ENCODE assay signal across 16 cellular contexts in genomic region chr5:181282874-181283273, GRCh38. TPM values are rescaled to one million over a fixed set of nuclear protein-coding genes. Genes with fewer than 3 reads are reported as not detected.
A peak's percentile ranks its signal among the peaks of the same experiment; 100 is the strongest.
DNase-seq lines count a peak whose midpoint lies in the region; ATAC-seq, FAIRE-seq and TF ChIP-seq lines count a peak whose summit lies in the region.
"Had no signal": no experiment of that assay in that cellular context is flagged by ENCODE, and none has a peak within 500 bp of the region (broad histone marks: within the 10 kb centered on the region; RNA-seq: fewer than 3 reads in every experiment).

No MANE protein-coding gene starts in this region.

- in situ Hi-C loops in K562 (cut with MboI) = no loop called here

- no peak overlapping the region for H2BK5ac ChIP-seq in neuronal stem cell (ENCODE audit: low read length)

- no peak overlapping the region for H3K27ac Mint-ChIP-seq in activated CD4-positive, alpha-beta T cell treated with anti-CD3 and anti-CD28 coated beads, Interleukin-2, amount 10 ng/mL, durations not matched to agents 24 days and 14 days
- H3K27ac Mint-ChIP-seq in activated CD4-positive, alpha-beta T cell treated with anti-CD3 and anti-CD28 coated beads, Interleukin-2, amount 10 ng/mL, durations not matched to agents 7 days and 5 days = no peak overlapping the region
- no peak overlapping the region for H3K27ac Mint-ChIP-seq in type B pancreatic cell
- H3K27ac Mint-ChIP-seq: CD14-positive monocyte; CD8-positive, alpha-beta T cell; IgD-negative memory B cell had no signal

- H4K91ac ChIP-seq in neuronal stem cell (ENCODE audit: low read depth, low read length, poor library complexity) = no peak overlapping the region

- H3K9me3 Mint-ChIP-seq in activated CD4-positive, alpha-beta T cell treated with anti-CD3 and anti-CD28 coated beads, Interleukin-2, amount 10 ng/mL, durations not matched to agents 24 days and 14 days = no peaks in the 10 kb centered on the region
- no peaks in the 10 kb centered on the region for H3K9me3 Mint-ChIP-seq in activated CD4-positive, alpha-beta T cell treated with anti-CD3 and anti-CD28 coated beads, Interleukin-2, amount 10 ng/mL, durations not matched to agents 7 days and 5 days
- H3K9me3 Mint-ChIP-seq in type B pancreatic cell = no peaks in the 10 kb centered on the region
- H3K9me3 Mint-ChIP-seq: CD8-positive, alpha-beta T cell; IgD-negative memory B cell had no signal

- CTCF ChIA-PET in activated CD4-positive, alpha-beta T cell treated with anti-CD3 and anti-CD28 coated beads, Interleukin-2, amount 10 ng/mL, durations not matched to agents 7 days and 5 days (lab: Charles Lee) = no interaction called here
- CTCF ChIA-PET in K562 (lab: Yijun Ruan, JAX; ENCODE audit: low intra/inter-chr PET ratio) = no interaction called here

- H3K9me3 ChIP-seq in K562 (replicated peaks; ENCODE audit: control insufficient read depth, insufficient read depth, low read depth, low read length) (no peaks in the 10 kb centered on the region), neuronal stem cell (replicated peaks in 1 of 2; ENCODE audit: control insufficient read depth in 2 of 2, insufficient read depth in 1 of 2, low read depth in 1 of 2, low read length in 2 of 2) (no peaks in the 10 kb centered on the region)
- H3K9me3 ChIP-seq: Caco-2 had no signal

- H3K4me1 Mint-ChIP-seq in activated CD4-positive, alpha-beta T cell treated with anti-CD3 and anti-CD28 coated beads, Interleukin-2, amount 10 ng/mL, durations not matched to agents 24 days and 14 days = no peaks in the 10 kb centered on the region
- H3K4me1 Mint-ChIP-seq in activated CD4-positive, alpha-beta T cell treated with anti-CD3 and anti-CD28 coated beads, Interleukin-2, amount 10 ng/mL, durations not matched to agents 7 days and 5 days = no peaks in the 10 kb centered on the region
- H3K4me1 Mint-ChIP-seq in type B pancreatic cell (ENCODE audit: unreplicated experiment) = peaks cover 7% of the 10 kb centered on the region
- H3K4me1 Mint-ChIP-seq: CD14-positive monocyte had no signal

- no peak for FAIRE-seq in K562 (lab: Jason Lieb, UNC)
- FAIRE-seq: H54 had no signal

- H2AK5ac ChIP-seq in neuronal stem cell (ENCODE audit: low read depth, low read length) = no peak overlapping the region

- TF ChIP-seq RAD21 in K562 (CRISPR knock-in tag; conservative IDR thresholded peaks at IDR 0.05 in 1 of 2, IDR thresholded peaks at IDR 0.05 in 1 of 2) = no peak

- H3K9me1 ChIP-seq in K562 (ENCODE audit: control insufficient read depth, insufficient read depth, low read length) = no peaks in the 10 kb centered on the region

- H3K36me3 ChIP-seq in K562 (ENCODE audit: control insufficient read depth, insufficient read depth, low read length) (peaks cover 46% of the 10 kb centered on the region; the same call in 1 of the 3 replicates), neuronal stem cell (replicated peaks in 1 of 2; ENCODE audit: control insufficient read depth in 2 of 2, insufficient read depth in 2 of 2, low read length in 2 of 2) (peaks cover 10 to 50% of the 10 kb centered on the region in 2 donors)

- no peak overlapping the region for H3K4ac ChIP-seq in neuronal stem cell (ENCODE audit: low read length)

- peaks cover 77% of the 10 kb centered on the region for H3K79me2 ChIP-seq in K562 (ENCODE audit: control insufficient read depth, insufficient read depth, low read length)

- no peak overlapping the region for H2BK15ac ChIP-seq in neuronal stem cell (ENCODE audit: low read length)

- intact Hi-C loops in activated CD4-positive, alpha-beta T cell treated with anti-CD3 and anti-CD28 coated beads, Interleukin-2, amount 10 ng/mL, durations not matched to agents 24 days and 14 days (cut with micrococcal nuclease) = no loop called here
- intact Hi-C loops in K562 (cut with micrococcal nuclease) = no loop called here

- peaks cover 4% of the 10 kb centered on the region for H3K27me3 Mint-ChIP-seq in activated CD4-positive, alpha-beta T cell treated with anti-CD3 and anti-CD28 coated beads, Interleukin-2, amount 10 ng/mL, durations not matched to agents 24 days and 14 days
- no peaks in the 10 kb centered on the region for H3K27me3 Mint-ChIP-seq in activated CD4-positive, alpha-beta T cell treated with anti-CD3 and anti-CD28 coated beads, Interleukin-2, amount 10 ng/mL, durations not matched to agents 7 days and 5 days
- no peaks in the 10 kb centered on the region for H3K27me3 Mint-ChIP-seq in type B pancreatic cell
- H3K27me3 Mint-ChIP-seq: IgD-negative memory B cell had no signal

- ATAC-seq in K562 (no peak), GM18505 (IDR thresholded peaks at IDR 0.05; ENCODE audit: unreplicated experiment) (no peak)
- ATAC-seq: CD8-positive, alpha-beta T cell had no signal

- H3K4me2 ChIP-seq in K562 (ENCODE audit: insufficient read depth, low read length) (no peak overlapping the region), neuronal stem cell (ENCODE audit: insufficient read depth, low read length, poor library complexity, severe bottlenecking) (no peak overlapping the region)

- 92% methylated on average over 7 of the region's 7 CpGs for WGBS in K562 (ENCODE audit: insufficient coverage, low coverage, missing lambda C conversion rate)
- no CpG with 5 or more reads among the region's 7 CpGs for WGBS in neuronal stem cell (ENCODE audit: extremely low coverage in 2 of 2, insufficient read length in 2 of 2, insufficient replicate concordance in 1 of 2), 2 donors

- no peak overlapping the region for H2BK12ac ChIP-seq in neuronal stem cell (ENCODE audit: low read length)

- H3K23ac ChIP-seq in neuronal stem cell (ENCODE audit: low read depth, low read length, poor library complexity) = no peak overlapping the region

- TF ChIP-seq EP300 in K562 (IDR thresholded peaks at IDR 0.05; ENCODE audit: low read length) = no peak

- H3K27ac ChIP-seq in K562 (ENCODE audit: extremely low read depth, low read depth, low read length) = no peak overlapping the region
- H3K27ac ChIP-seq in neuronal stem cell (replicated peaks; ENCODE audit: low read length) = no peak overlapping the region
- H3K27ac ChIP-seq: 22Rv1, GM23248 had no signal

- no peak overlapping the region for H3K4me3 Mint-ChIP-seq in activated CD4-positive, alpha-beta T cell treated with anti-CD3 and anti-CD28 coated beads, Interleukin-2, amount 10 ng/mL, durations not matched to agents 24 days and 14 days
- no peak overlapping the region for H3K4me3 Mint-ChIP-seq in activated CD4-positive, alpha-beta T cell treated with anti-CD3 and anti-CD28 coated beads, Interleukin-2, amount 10 ng/mL, durations not matched to agents 7 days and 5 days
- H3K4me3 Mint-ChIP-seq in type B pancreatic cell = peak overlapping the region; percentile 58
- H3K4me3 Mint-ChIP-seq: CD14-positive monocyte; CD8-positive, alpha-beta T cell; IgD-negative memory B cell had no signal

- H3K27me3 ChIP-seq in K562 (ENCODE audit: control insufficient read depth in 2 of 2, insufficient read depth in 2 of 2, low read length in 2 of 2) (no peaks in the 10 kb centered on the region), neuronal stem cell (ENCODE audit: control insufficient read depth in 3 of 3, insufficient read depth in 3 of 3, low read depth in 1 of 3, low read length in 3 of 3) (no peaks in the 10 kb centered on the region)

- H3K4me1 ChIP-seq in K562 (replicated peaks in 1 of 2; ENCODE audit: control insufficient read depth in 2 of 2, insufficient read depth in 2 of 2, low read length in 2 of 2) (peaks cover 0 to 24% of the 10 kb centered on the region in 2 experiments; a peak in 3 of 5 replicates), neuronal stem cell (ENCODE audit: control insufficient read depth in 2 of 2, insufficient read depth in 1 of 2, low read depth in 1 of 2, low read length in 2 of 2) (peaks cover 2% of the 10 kb centered on the region in 2 donors)
- H3K4me1 ChIP-seq: Caco-2 had no signal

- no peak overlapping the region for H3K4me3 ChIP-seq in K562
- H3K4me3 ChIP-seq in neuronal stem cell (ENCODE audit: low read length in 2 of 2) = no peak overlapping the region
- H3K4me3 ChIP-seq: GM23248 had no signal

- H3K18ac ChIP-seq in neuronal stem cell (ENCODE audit: low read length) = no peak overlapping the region

- no peak for TF ChIP-seq POLR2A in K562 (conservative IDR thresholded peaks at IDR 0.05)
- TF ChIP-seq POLR2A in GM18505 (IDR thresholded peaks at IDR 0.05; ENCODE audit: borderline replicate concordance, extremely low read depth, insufficient read depth, insufficient read length) = no peak

- POLR2A ChIA-PET in activated CD4-positive, alpha-beta T cell treated with anti-CD3 and anti-CD28 coated beads, Interleukin-2, amount 10 ng/mL, durations not matched to agents 7 days and 5 days (lab: Charles Lee) = no interaction called here
- POLR2A ChIA-PET in K562 (lab: Yijun Ruan, JAX) = interaction anchor here (0.6 kb wide), 1 partner anchor 238 kb away, joined by 3 read pairs; no protein-coding TSS in a partner anchor

- no peaks in the 10 kb centered on the region for H3K36me3 Mint-ChIP-seq in activated CD4-positive, alpha-beta T cell treated with anti-CD3 and anti-CD28 coated beads, Interleukin-2, amount 10 ng/mL, durations not matched to agents 24 days and 14 days (ENCODE audit: low read depth)
- no peaks in the 10 kb centered on the region for H3K36me3 Mint-ChIP-seq in activated CD4-positive, alpha-beta T cell treated with anti-CD3 and anti-CD28 coated beads, Interleukin-2, amount 10 ng/mL, durations not matched to agents 7 days and 5 days (ENCODE audit: low read depth)
- no peaks in the 10 kb centered on the region for H3K36me3 Mint-ChIP-seq in type B pancreatic cell
- H3K36me3 Mint-ChIP-seq: CD14-positive monocyte; CD8-positive, alpha-beta T cell; IgD-negative memory B cell had no signal

- no peak overlapping the region for H2BK120ac ChIP-seq in neuronal stem cell (ENCODE audit: low read depth, low read length)

- H3K9ac ChIP-seq in K562 (ENCODE audit: insufficient read depth in 1 of 2, low read depth in 2 of 2, low read length in 2 of 2) (peak overlapping the region in 1 of 2 experiments; percentile 99; a peak in 2 of 4 replicates), neuronal stem cell (ENCODE audit: low read depth, low read length, poor library complexity) (peak overlapping the region; percentile 3)
- H3K9ac ChIP-seq: GM23248 had no signal

- peaks cover 18% of the 10 kb centered on the region for H3K79me1 ChIP-seq in neuronal stem cell (ENCODE audit: low read depth, low read length)

- no peak overlapping the region for H4K8ac ChIP-seq in neuronal stem cell (ENCODE audit: low read depth, low read length)

- H2AFZ ChIP-seq in K562 (ENCODE audit: low read depth, low read length) = no peak overlapping the region
- no peak overlapping the region for H2AFZ ChIP-seq in neuronal stem cell (ENCODE audit: low read length)
- H2AFZ ChIP-seq: GM23248 had no signal

- DNase-seq in activated CD4-positive, alpha-beta T cell treated with anti-CD3 and anti-CD28 coated beads, Interleukin-2, amount 10 ng/mL, durations not matched to agents 24 days and 14 days = peak; percentile 38
- DNase-seq in activated CD4-positive, alpha-beta T cell treated with anti-CD3 and anti-CD28 coated beads, Interleukin-2, amount 10 ng/mL, durations not matched to agents 7 days and 5 days = no peak
- DNase-seq in K562 (ENCODE audit: extremely low read depth in 1 of 4, low spot score in 3 of 4) (no peak), neuronal stem cell (ENCODE audit: low spot score) (no peak), type B pancreatic cell (ENCODE audit: extremely low spot score, unreplicated experiment) (no peak), DMS114 treated with DMSO at 0.1 percent for 48 hours (lab: John Stamatoyannopoulos, UW; ENCODE audit: unreplicated experiment) (no peak)
- DNase-seq: Caco-2; CD8-positive, alpha-beta T cell; DMS53; GF-D8; GM23248 had no signal

- H4K20me1 ChIP-seq in K562 (replicated peaks; ENCODE audit: control insufficient read depth, insufficient read depth, low read length) = peaks cover 5% of the 10 kb centered on the region; the same call in 1 of the 2 replicates

- TF ChIP-seq CTCF in K562 (IDR thresholded peaks at IDR 0.05 in 2 of 3, conservative IDR thresholded peaks at IDR 0.05 in 1 of 3; ENCODE audit: insufficient read depth in 2 of 3, low read depth in 1 of 3, low read length in 3 of 3) = no peak
- no peak for TF ChIP-seq CTCF in type B pancreatic cell (conservative IDR thresholded peaks at IDR 0.05)

- no TSS peak for BruUV-seq in K562 (replicated peaks; lab: Mats Ljungman, UMichigan)

- no peak overlapping the region for H3K14ac ChIP-seq in neuronal stem cell (ENCODE audit: low read length)

RNA-seq across cellular contexts. Expression of gene TRIM52, which starts 21.9 kb away (rescaled TPM):
- total RNA-seq in activated CD4-positive, alpha-beta T cell treated with anti-CD3 and anti-CD28 coated beads, Interleukin-2, amount 10 ng/mL, durations not matched to agents 24 days and 14 days = 15.7 and 16.8 TPM in 2 replicates
- 10 to 100 TPM; 29.6 to 29.9 TPM for total RNA-seq in activated CD4-positive, alpha-beta T cell treated with anti-CD3 and anti-CD28 coated beads, Interleukin-2, amount 10 ng/mL, durations not matched to agents 7 days and 5 days
- total RNA-seq in K562 (2011; cell fraction: chromatin; rRNA removed; ENCODE audit: low replicate concordance) = 34.8 and 81.1 TPM in 2 replicates
- total RNA-seq in K562 (2011; cell fraction: nucleolus; rRNA removed) = 29.7 and 40.4 TPM in 2 replicates
- 48.1 and 60.9 TPM in 2 replicates for total RNA-seq in K562 (2011; cell fraction: nucleoplasm; rRNA removed)
- 6.1 and 6.5 TPM in 2 replicates for total RNA-seq in K562 (2014; rRNA removed)
- total RNA-seq in K562 (2014; rRNA removed; fragmentation: Illumina TruSeq; extraction: Trizol) = 13.5 and 13.9 TPM in 2 replicates
- 10.5 and 12.8 TPM in 2 replicates for total RNA-seq in K562 (2015; rRNA removed; fragmentation: Illumina TruSeq; extraction: Trizol)
- 13.5 and 14.2 TPM in 2 replicates for total RNA-seq in K562 (2021)
- polyA plus RNA-seq in K562 (2011; rRNA removed) = 21.9 and 24.1 TPM in 2 replicates
- polyA plus RNA-seq in K562 (2011; cell fraction: cytosol; rRNA removed) = 5.6 and 11.8 TPM in 2 replicates
- 30.2 and 31.5 TPM in 2 replicates for polyA plus RNA-seq in K562 (2011; cell fraction: nucleus; rRNA removed)
- 12.9 and 20.0 TPM in 2 replicates for polyA plus RNA-seq in K562 (2012)
- 15.8 and 17.2 TPM in 2 replicates for polyA plus RNA-seq in K562 (2014; fragmentation: Illumina TruSeq; extraction: Trizol)
- 1 to 10 TPM; 3.3 to 3.7 TPM for polyA plus RNA-seq in K562 (2014; fragmentation: Nextera tagmentation; extraction: Ambion mirVana)
- 18.0 and 20.0 TPM in 2 replicates for polyA plus RNA-seq in K562 (2014; rRNA removed)
- 17.6 and 20.0 TPM in 2 replicates for polyA minus RNA-seq in K562 (2011; rRNA and poly(A)+ RNA removed)
- polyA minus RNA-seq in K562 (2011; cell fraction: cytosol; rRNA and poly(A)+ RNA removed) = 6.1 and 6.8 TPM in 2 replicates
- 11.4 and 21.9 TPM in 2 replicates for polyA minus RNA-seq in K562 (2011; cell fraction: nucleus; rRNA and poly(A)+ RNA removed)
- polyA plus RNA-seq in neuronal stem cell (2013, experiment 1 of 2) = 4.1 TPM
- 4.4 TPM for polyA plus RNA-seq in neuronal stem cell (2013, experiment 2 of 2)
- total RNA-seq in type B pancreatic cell (ENCODE audit: low replicate concordance) = 10.1 and 14.1 TPM in 2 replicates

RNA-seq across cellular contexts. Expression of gene RACK1, which starts 39.2 kb away (rescaled TPM):
- total RNA-seq in activated CD4-positive, alpha-beta T cell treated with anti-CD3 and anti-CD28 coated beads, Interleukin-2, amount 10 ng/mL, durations not matched to agents 24 days and 14 days = 2,172 and 2,196 TPM in 2 replicates
- total RNA-seq in activated CD4-positive, alpha-beta T cell treated with anti-CD3 and anti-CD28 coated beads, Interleukin-2, amount 10 ng/mL, durations not matched to agents 7 days and 5 days = 1,000 to 10,000 TPM; 1,823 to 2,207 TPM
- total RNA-seq in K562 (2011; cell fraction: chromatin; rRNA removed; ENCODE audit: low replicate concordance) = 854 and 1,455 TPM in 2 replicates
- total RNA-seq in K562 (2011; cell fraction: nucleolus; rRNA removed) = 1,835 and 1,893 TPM in 2 replicates
- 1,718 and 2,743 TPM in 2 replicates for total RNA-seq in K562 (2011; cell fraction: nucleoplasm; rRNA removed)
- 4,051 and 4,420 TPM in 2 replicates for total RNA-seq in K562 (2014; rRNA removed)
- 2,268 and 2,618 TPM in 2 replicates for total RNA-seq in K562 (2014; rRNA removed; fragmentation: Illumina TruSeq; extraction: Trizol)
- 3,776 and 3,843 TPM in 2 replicates for total RNA-seq in K562 (2015; rRNA removed; fragmentation: Illumina TruSeq; extraction: Trizol)
- 2,303 and 2,318 TPM in 2 replicates for total RNA-seq in K562 (2021)
- polyA plus RNA-seq in K562 (2011; rRNA removed) = 3,764 and 5,908 TPM in 2 replicates
- polyA plus RNA-seq in K562 (2011; cell fraction: cytosol; rRNA removed) = 7,594 and 7,810 TPM in 2 replicates
- 2,830 and 3,465 TPM in 2 replicates for polyA plus RNA-seq in K562 (2011; cell fraction: nucleus; rRNA removed)
- 3,329 and 5,405 TPM in 2 replicates for polyA plus RNA-seq in K562 (2012)
- polyA plus RNA-seq in K562 (2014; fragmentation: Illumina TruSeq; extraction: Trizol) = 3,833 and 4,270 TPM in 2 replicates
- polyA plus RNA-seq in K562 (2014; fragmentation: Nextera tagmentation; extraction: Ambion mirVana) = 1,000 to 10,000 TPM; 3,894 to 5,311 TPM
- 3,427 and 3,846 TPM in 2 replicates for polyA plus RNA-seq in K562 (2014; rRNA removed)
- 4,917 and 6,085 TPM in 2 replicates for polyA minus RNA-seq in K562 (2011; rRNA and poly(A)+ RNA removed)
- 3,397 and 3,535 TPM in 2 replicates for polyA minus RNA-seq in K562 (2011; cell fraction: cytosol; rRNA and poly(A)+ RNA removed)
- polyA minus RNA-seq in K562 (2011; cell fraction: nucleus; rRNA and poly(A)+ RNA removed) = 973 and 1,854 TPM in 2 replicates
- polyA plus RNA-seq in neuronal stem cell (2013, experiment 1 of 2) = 3,697 TPM
- 3,656 TPM for polyA plus RNA-seq in neuronal stem cell (2013, experiment 2 of 2)
- total RNA-seq in type B pancreatic cell (ENCODE audit: low replicate concordance) = 1,864 and 2,055 TPM in 2 replicates

RNA-seq across cellular contexts. Expression of gene TRIM41, which starts 59.8 kb away (rescaled TPM):
- 31.6 and 35.2 TPM in 2 replicates for total RNA-seq in activated CD4-positive, alpha-beta T cell treated with anti-CD3 and anti-CD28 coated beads, Interleukin-2, amount 10 ng/mL, durations not matched to agents 24 days and 14 days
- 10 to 100 TPM; 34.7 to 36.9 TPM for total RNA-seq in activated CD4-positive, alpha-beta T cell treated with anti-CD3 and anti-CD28 coated beads, Interleukin-2, amount 10 ng/mL, durations not matched to agents 7 days and 5 days
- total RNA-seq in K562 (2011; cell fraction: chromatin; rRNA removed; ENCODE audit: low replicate concordance) = 93.5 and 120 TPM in 2 replicates
- total RNA-seq in K562 (2011; cell fraction: nucleolus; rRNA removed) = 59.6 and 64.0 TPM in 2 replicates
- 84.3 and 102 TPM in 2 replicates for total RNA-seq in K562 (2011; cell fraction: nucleoplasm; rRNA removed)
- total RNA-seq in K562 (2014; rRNA removed) = 29.5 and 31.6 TPM in 2 replicates
- total RNA-seq in K562 (2014; rRNA removed; fragmentation: Illumina TruSeq; extraction: Trizol) = 11.4 and 14.2 TPM in 2 replicates
- 21.7 and 25.6 TPM in 2 replicates for total RNA-seq in K562 (2015; rRNA removed; fragmentation: Illumina TruSeq; extraction: Trizol)
- 37.7 and 47.6 TPM in 2 replicates for total RNA-seq in K562 (2021)
- polyA plus RNA-seq in K562 (2011; rRNA removed) = 15.6 and 19.3 TPM in 2 replicates
- 15.7 and 25.0 TPM in 2 replicates for polyA plus RNA-seq in K562 (2011; cell fraction: cytosol; rRNA removed)
- polyA plus RNA-seq in K562 (2011; cell fraction: nucleus; rRNA removed) = 121 and 125 TPM in 2 replicates
- polyA plus RNA-seq in K562 (2012) = 32.5 and 45.1 TPM in 2 replicates
- 20.9 and 29.8 TPM in 2 replicates for polyA plus RNA-seq in K562 (2014; fragmentation: Illumina TruSeq; extraction: Trizol)
- 1 to 10 TPM; 1.8 to 2.1 TPM for polyA plus RNA-seq in K562 (2014; fragmentation: Nextera tagmentation; extraction: Ambion mirVana)
- polyA plus RNA-seq in K562 (2014; rRNA removed) = 34.8 and 39.3 TPM in 2 replicates
- polyA minus RNA-seq in K562 (2011; rRNA and poly(A)+ RNA removed) = 14.0 and 16.6 TPM in 2 replicates
- 7.3 and 9.5 TPM in 2 replicates for polyA minus RNA-seq in K562 (2011; cell fraction: cytosol; rRNA and poly(A)+ RNA removed)
- 19.9 and 22.7 TPM in 2 replicates for polyA minus RNA-seq in K562 (2011; cell fraction: nucleus; rRNA and poly(A)+ RNA removed)
- 21.0 TPM for polyA plus RNA-seq in neuronal stem cell (2013, experiment 1 of 2)
- 21.3 TPM for polyA plus RNA-seq in neuronal stem cell (2013, experiment 2 of 2)
- total RNA-seq in type B pancreatic cell (ENCODE audit: low replicate concordance) = 22.1 and 31.2 TPM in 2 replicates
